ENCODE assay signal across 1 cellular context in genomic region chr3:171829841-171830559, GRCh38.
A peak's percentile ranks its signal among the peaks of the same experiment; 100 is the strongest.
TF ChIP-seq lines count a peak whose summit lies in the region.

No MANE protein-coding gene starts in this region.

TF ChIP-seq in WTC11, 78 proteins besides CTCF, POLR2A, EP300 and RAD21 (continued from another document):
- TF ChIP-seq AR (CRISPR knock-in tag; IDR thresholded peaks at IDR 0.05) = no peak
- no peak for TF ChIP-seq TP53 (CRISPR knock-in tag; IDR thresholded peaks at IDR 0.05)
- no peak for TF ChIP-seq ATF1 (CRISPR knock-in tag; IDR thresholded peaks at IDR 0.05)
- no peak for TF ChIP-seq HMGA2 (CRISPR knock-in tag; IDR thresholded peaks at IDR 0.05)
- TF ChIP-seq FOXK1 (CRISPR knock-in tag; IDR thresholded peaks at IDR 0.05) = no peak
- TF ChIP-seq ELF4 (CRISPR knock-in tag; IDR thresholded peaks at IDR 0.05; ENCODE audit: low read depth) = no peak
- no peak for TF ChIP-seq NR3C1 (CRISPR knock-in tag; conservative IDR thresholded peaks at IDR 0.05; ENCODE audit: low read depth)
- no peak for TF ChIP-seq E2F1 (CRISPR knock-in tag; IDR thresholded peaks at IDR 0.05)
- no peak for TF ChIP-seq RELA (CRISPR knock-in tag; IDR thresholded peaks at IDR 0.05; ENCODE audit: borderline replicate concordance)
- TF ChIP-seq AFF4 (CRISPR knock-in tag; IDR thresholded peaks at IDR 0.05; ENCODE audit: borderline replicate concordance) = no peak
- no peak for TF ChIP-seq SMAD3 (CRISPR knock-in tag; IDR thresholded peaks at IDR 0.05; ENCODE audit: borderline replicate concordance)
- TF ChIP-seq E2F5 (CRISPR knock-in tag; IDR thresholded peaks at IDR 0.05) = no peak
- TF ChIP-seq STAT6 (CRISPR knock-in tag; conservative IDR thresholded peaks at IDR 0.05; ENCODE audit: low read depth) = no peak
- no peak for TF ChIP-seq MLX (CRISPR knock-in tag; IDR thresholded peaks at IDR 0.05)
- no peak for TF ChIP-seq ZNF425 (CRISPR knock-in tag; conservative IDR thresholded peaks at IDR 0.05)
- TF ChIP-seq ZNF532 (CRISPR knock-in tag; IDR thresholded peaks at IDR 0.05; ENCODE audit: borderline replicate concordance) = no peak
- TF ChIP-seq ATF6 (CRISPR knock-in tag; IDR thresholded peaks at IDR 0.05) = no peak
- no peak for TF ChIP-seq ZNF121 (CRISPR knock-in tag; IDR thresholded peaks at IDR 0.05)
- no peak for TF ChIP-seq NFATC4 (CRISPR knock-in tag; IDR thresholded peaks at IDR 0.05)
- no peak for TF ChIP-seq E2F4 (CRISPR knock-in tag; IDR thresholded peaks at IDR 0.05; ENCODE audit: borderline replicate concordance, low read depth)
- no peak for TF ChIP-seq ZBTB43 (CRISPR knock-in tag; IDR thresholded peaks at IDR 0.05)
- no peak for TF ChIP-seq NR2C2 (CRISPR knock-in tag; IDR thresholded peaks at IDR 0.05)
- TF ChIP-seq TEAD1 (CRISPR knock-in tag; IDR thresholded peaks at IDR 0.05) = peak; percentile 66
- TF ChIP-seq SMAD4 (CRISPR knock-in tag; IDR thresholded peaks at IDR 0.05) = no peak
- no peak for TF ChIP-seq ZNF317 (CRISPR knock-in tag; IDR thresholded peaks at IDR 0.05; ENCODE audit: borderline replicate concordance, low read depth)
- no peak for TF ChIP-seq MAX (CRISPR knock-in tag; IDR thresholded peaks at IDR 0.05)
- TF ChIP-seq ZNF423 (CRISPR knock-in tag; IDR thresholded peaks at IDR 0.05) = peak; percentile 74
